ENCODE assay signal across 36 cellular contexts in the genomic region with DNA sequence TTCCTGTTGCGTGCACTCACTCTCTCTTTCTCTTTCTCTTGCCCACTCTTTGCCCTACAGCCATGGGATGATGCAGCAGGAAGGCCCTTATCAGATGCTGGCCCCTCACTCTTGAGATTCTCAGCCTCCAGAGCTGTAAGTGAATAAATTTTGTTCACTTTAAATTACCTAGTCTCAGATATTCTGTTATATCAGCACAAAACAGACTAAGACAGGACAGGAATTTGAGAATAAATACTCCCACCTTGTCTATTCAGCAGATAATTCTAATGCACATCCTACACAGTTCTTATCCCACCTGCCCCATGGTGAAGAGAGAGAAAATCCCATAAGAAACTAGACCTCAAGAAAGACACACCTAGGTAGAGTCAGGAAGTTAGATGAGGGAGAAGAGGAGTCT. TPM values are rescaled to one million over a fixed set of nuclear protein-coding genes. Genes with fewer than 3 reads are reported as not detected.
DNase-seq lines count a peak whose midpoint lies in the region; ATAC-seq, FAIRE-seq and TF ChIP-seq lines count a peak whose summit lies in the region.
"Had no signal": no experiment of that assay in that cellular context is flagged by ENCODE, and none has a peak within 500 bp of the region (broad histone marks: within the 10 kb centered on the region; RNA-seq: fewer than 3 reads in every experiment).

No MANE protein-coding gene starts in this region.

- no TSS peak for BruUV-seq in HepG2 (replicated peaks; lab: Mats Ljungman, UMichigan)
- BruUV-seq in IMR-90 (replicated peaks; lab: Mats Ljungman, UMichigan): no TSS peak
- BruUV-seq in K562 (replicated peaks; lab: Mats Ljungman, UMichigan): no TSS peak

- no peak overlapping the region for H3K27ac Mint-ChIP-seq in immature natural killer cell
- H3K27ac Mint-ChIP-seq: B cell; CD14-positive monocyte; CD4-positive, alpha-beta memory T cell; CD4-positive, alpha-beta T cell; CD4-positive, CD25-positive, alpha-beta regulatory T cell; CD8-positive, alpha-beta memory T cell; CD8-positive, alpha-beta T cell had no signal

- no peak overlapping the region for H2AK5ac ChIP-seq in IMR-90 (ENCODE audit: low read depth, low read length)

- POLR2A ChIA-PET in HepG2 (lab: Yijun Ruan, JAX) (no interaction called here), A549 (lab: Yijun Ruan, JAX) (no interaction called here), IMR-90 (lab: Charles Lee; ENCODE audit: unreplicated experiment) (no interaction called here), K562 (lab: Yijun Ruan, JAX) (interaction anchor here (0.6 kb wide), 1 partner anchor 14 kb away, joined by 3 read pairs; no protein-coding TSS in a partner anchor)

- H3K36me3 ChIP-seq in HepG2 (replicated peaks in 1 of 2; ENCODE audit: control insufficient read depth in 1 of 2, insufficient read depth in 2 of 2, low read length in 2 of 2) (no peaks in the 10 kb centered on the region), right lobe of liver (no peaks in the 10 kb centered on the region), IMR-90 (ENCODE audit: control insufficient read depth, insufficient read depth, low read length) (no peaks in the 10 kb centered on the region), K562 (ENCODE audit: control insufficient read depth, insufficient read depth, low read length) (no peaks in the 10 kb centered on the region)
- H3K36me3 ChIP-seq: BE2C; BLaER1; BLaER1 treated with 17β-estradiol and CSF1 and Interleukin-3, amounts not matched to agents 10 nM and 100 nM had no signal

- intact Hi-C loops in HepG2 (cut with micrococcal nuclease; ENCODE audit: unreplicated experiment): no loop called here
- intact Hi-C loops in right lobe of liver (cut with DNase I): no loop called here
- intact Hi-C loops in IMR-90 (cut with micrococcal nuclease): no loop called here
- intact Hi-C loops in K562 (cut with micrococcal nuclease): no loop called here

- TF ChIP-seq POLR2A in HepG2 (IDR thresholded peaks at IDR 0.05; ENCODE audit: insufficient read depth in 1 of 2, low read depth in 2 of 2, low read length in 2 of 2) (no peak), right lobe of liver (IDR thresholded peaks at IDR 0.05) (no peak), A549 (IDR thresholded peaks at IDR 0.05; ENCODE audit: low read length) (no peak), IMR-90 (IDR thresholded peaks at IDR 0.05; ENCODE audit: low read depth, low read length) (no peak), K562 (conservative IDR thresholded peaks at IDR 0.05) (no peak)

- H2AFZ ChIP-seq in HepG2 (ENCODE audit: low read length): no peak overlapping the region
- no peak overlapping the region for H2AFZ ChIP-seq in IMR-90 (replicated peaks; ENCODE audit: low read length, poor library complexity)
- no peak overlapping the region for H2AFZ ChIP-seq in K562 (ENCODE audit: low read depth, low read length)

- H4K20me1 ChIP-seq in HepG2 (ENCODE audit: insufficient read depth, low read length) (no peaks in the 10 kb centered on the region), IMR-90 (ENCODE audit: insufficient read depth, low read length) (no peaks in the 10 kb centered on the region), K562 (replicated peaks; ENCODE audit: control insufficient read depth, insufficient read depth, low read length) (no peaks in the 10 kb centered on the region)
- H4K20me1 ChIP-seq: BLaER1; BLaER1 treated with 17β-estradiol and CSF1 and Interleukin-3, amounts not matched to agents 10 nM and 100 nM had no signal

- TF ChIP-seq RAD21 in HepG2 (CRISPR knock-in tag; IDR thresholded peaks at IDR 0.05) (no peak), A549 (conservative IDR thresholded peaks at IDR 0.05 in 1 of 2, IDR thresholded peaks at IDR 0.05 in 1 of 2) (no peak), IMR-90 (IDR thresholded peaks at IDR 0.05; ENCODE audit: low read length) (no peak), K562 (CRISPR knock-in tag; conservative IDR thresholded peaks at IDR 0.05 in 1 of 2, IDR thresholded peaks at IDR 0.05 in 1 of 2) (no peak)

- TF ChIP-seq EP300 in HepG2 (IDR thresholded peaks at IDR 0.05; ENCODE audit: low read depth in 2 of 2, low read length in 2 of 2) (no peak), HepG2 (CRISPR knock-in tag; IDR thresholded peaks at IDR 0.05; ENCODE audit: borderline replicate concordance) (no peak), A549 (IDR thresholded peaks at IDR 0.05) (no peak), K562 (IDR thresholded peaks at IDR 0.05; ENCODE audit: low read length) (no peak)

- no peaks in the 10 kb centered on the region for H3K4me1 ChIP-seq in HepG2 (ENCODE audit: insufficient read depth, low read length)
- no peaks in the 10 kb centered on the region for H3K4me1 ChIP-seq in right lobe of liver
- no peaks in the 10 kb centered on the region for H3K4me1 ChIP-seq in A549
- H3K4me1 ChIP-seq in IMR-90 (ENCODE audit: control insufficient read depth, insufficient read depth, low read length): no peaks in the 10 kb centered on the region
- H3K4me1 ChIP-seq in K562 (replicated peaks in 1 of 2; ENCODE audit: control insufficient read depth in 2 of 2, insufficient read depth in 2 of 2, low read length in 2 of 2): no peaks in the 10 kb centered on the region
- H3K4me1 ChIP-seq: BE2C; BLaER1; BLaER1 treated with 17β-estradiol and CSF1 and Interleukin-3, amounts not matched to agents 10 nM and 100 nM; Caco-2 had no signal

- H2BK15ac ChIP-seq in IMR-90 (ENCODE audit: low read depth, low read length): no peak overlapping the region

- H3K4ac ChIP-seq in IMR-90 (ENCODE audit: low read depth, low read length): no peak overlapping the region

- no peak overlapping the region for H3K23ac ChIP-seq in IMR-90 (ENCODE audit: low read depth, low read length)

- dilution Hi-C loops in IMR-90 (cut with HindIII; ENCODE audit: low sequenced_read_pairs, unreplicated experiment): no loop called here

- no peaks in the 10 kb centered on the region for H3K27me3 ChIP-seq in HepG2 (ENCODE audit: control insufficient read depth in 1 of 2, insufficient read depth in 2 of 2, low read length in 2 of 2)
- no peaks in the 10 kb centered on the region for H3K27me3 ChIP-seq in right lobe of liver
- H3K27me3 ChIP-seq in IMR-90 (ENCODE audit: control insufficient read depth, insufficient read depth, low read length): peaks cover 3% of the 10 kb centered on the region; the same call in 1 of the 2 replicates
- H3K27me3 ChIP-seq in K562 (ENCODE audit: control insufficient read depth in 2 of 2, insufficient read depth in 2 of 2, low read length in 2 of 2): no peaks in the 10 kb centered on the region; a peak in 1 of 5 replicates
- H3K27me3 ChIP-seq: BE2C; BLaER1; BLaER1 treated with 17β-estradiol and CSF1 and Interleukin-3, amounts not matched to agents 10 nM and 100 nM had no signal

- FAIRE-seq in HepG2 (lab: Jason Lieb, UNC) (no peak), A549 (lab: Jason Lieb, UNC) (no peak), K562 (lab: Jason Lieb, UNC) (no peak)
- FAIRE-seq: A204.1, D721Med had no signal

- H3K9me3 ChIP-seq in HepG2 (ENCODE audit: low read length) (no peaks in the 10 kb centered on the region), right lobe of liver (no peaks in the 10 kb centered on the region), A549 (no peaks in the 10 kb centered on the region), IMR-90 (ENCODE audit: control insufficient read depth, insufficient read depth, low read length) (no peaks in the 10 kb centered on the region), K562 (replicated peaks; ENCODE audit: control insufficient read depth, insufficient read depth, low read depth, low read length) (no peaks in the 10 kb centered on the region)
- H3K9me3 ChIP-seq: BE2C, BLaER1, Caco-2 had no signal

- no peaks in the 10 kb centered on the region for H3K9me1 ChIP-seq in IMR-90 (ENCODE audit: insufficient read depth, low read length)
- H3K9me1 ChIP-seq in K562 (ENCODE audit: control insufficient read depth, insufficient read depth, low read length): no peaks in the 10 kb centered on the region

- peaks cover 0 to 8% (median 5%) of the 10 kb centered on the region in 3 donors for H3K27me3 Mint-ChIP-seq in immature natural killer cell (ENCODE audit: low read depth in 3 of 3)

- H3K79me2 ChIP-seq in HepG2 (ENCODE audit: insufficient read depth, low read length) (no peaks in the 10 kb centered on the region), K562 (ENCODE audit: control insufficient read depth, insufficient read depth, low read length) (no peaks in the 10 kb centered on the region)

- no peak overlapping the region for H4K5ac ChIP-seq in IMR-90 (ENCODE audit: low read depth, low read length)

- no peak overlapping the region for H4K91ac ChIP-seq in IMR-90 (ENCODE audit: insufficient read depth, low read depth, low read length)

- H2BK5ac ChIP-seq in IMR-90 (ENCODE audit: low read depth, low read length, poor library complexity, severe bottlenecking): no peak overlapping the region

- H3K9ac ChIP-seq in HepG2 (ENCODE audit: insufficient read depth, low read depth, low read length) (no peak overlapping the region), IMR-90 (ENCODE audit: low read depth, low read length) (no peak overlapping the region), K562 (ENCODE audit: insufficient read depth in 1 of 2, low read depth in 2 of 2, low read length in 2 of 2) (no peak overlapping the region)
- H3K9ac ChIP-seq: BLaER1; BLaER1 treated with 17β-estradiol and CSF1 and Interleukin-3, amounts not matched to agents 10 nM and 100 nM had no signal

- no peak overlapping the region for H3K56ac ChIP-seq in IMR-90 (ENCODE audit: extremely low read depth, insufficient read depth, low read length)

- DNase-seq in HepG2 (ENCODE audit: low spot score) (no peak), right lobe of liver (no peak), A549 (ENCODE audit: low read depth in 1 of 2, low spot score in 1 of 2) (no peak), IMR-90 (no peak), K562 (ENCODE audit: extremely low read depth in 1 of 4, low spot score in 3 of 4) (no peak), KBM-7 (no peak), immature natural killer cell (no peak)
- no peak for DNase-seq in activated CD4-positive, alpha-beta T cell treated with anti-CD3 and anti-CD28 coated beads, Interleukin-2, amount 50 U/mL, for 48 hours
- DNase-seq: 8988T; ACHN; AML-193; BE2C; C1 segment of cervical spinal cord; Caco-2; Calu3; CD4-positive, alpha-beta memory T cell; CD4-positive, alpha-beta T cell; CD4-positive, CD25-positive, alpha-beta regulatory T cell; CD8-positive, alpha-beta memory T cell; CD8-positive, alpha-beta T cell; COR-L47; DMS 273 treated with DMSO at 0.1 percent for 48 hours; DMS153; DMS53; DMS79; DMS79 treated with DMSO at 0.1 percent for 48 hours; DND-41; EL had no signal

- CTCF ChIA-PET in HepG2 (lab: Yijun Ruan, JAX; ENCODE audit: low intra/inter-chr PET ratio, low total read pairs) (no interaction called here), A549 (lab: Yijun Ruan, JAX) (interaction anchor here (1.5 to 1.8 kb wide), 2 partner anchors 11 kb away, joined by 3 to 5 read pairs; no protein-coding TSS in a partner anchor), IMR-90 (lab: Yijun Ruan, JAX) (no interaction called here), K562 (lab: Yijun Ruan, JAX; ENCODE audit: low intra/inter-chr PET ratio) (no interaction called here)

- 58% methylated on average over 1 of the region's 1 CpG for WGBS in HepG2 (ENCODE audit: low lambda C conversion rate)
- WGBS in right lobe of liver (ENCODE audit: insufficient coverage, low coverage, low lambda C conversion rate, missing lambda C conversion rate): 100% methylated on average over 1 of the region's 1 CpG
- 95% methylated on average over 1 of the region's 1 CpG for WGBS in A549 (ENCODE audit: missing lambda C conversion rate)
- WGBS in IMR-90 (ENCODE audit: extremely low coverage in 2 of 2, insufficient read length in 1 of 2), 2 experiments: no CpG with 5 or more reads among the region's 1 CpG
- WGBS in K562 (ENCODE audit: insufficient coverage, low coverage, missing lambda C conversion rate): 71% methylated on average over 1 of the region's 1 CpG

- H3K27ac ChIP-seq in HepG2 (ENCODE audit: extremely low read length, insufficient read depth, low read length) (no peak overlapping the region), right lobe of liver (no peak overlapping the region), A549 (no peak overlapping the region), IMR-90 (ENCODE audit: insufficient read depth, low read length) (no peak overlapping the region), K562 (ENCODE audit: extremely low read depth, low read depth, low read length) (no peak overlapping the region)
- H3K27ac ChIP-seq: 22Rv1; BLaER1; BLaER1 treated with 17β-estradiol and CSF1 and Interleukin-3, amounts not matched to agents 10 nM and 100 nM; C4-2B had no signal

- H3K4me3 ChIP-seq in HepG2 (replicated peaks in 1 of 3; ENCODE audit: insufficient read depth in 1 of 3, low read depth in 2 of 3, low read length in 3 of 3): no peak overlapping the region
- no peak overlapping the region for H3K4me3 ChIP-seq in right lobe of liver
- no peak overlapping the region for H3K4me3 ChIP-seq in A549
- H3K4me3 ChIP-seq in IMR-90 (ENCODE audit: insufficient read depth, low read depth, low read length): no peak overlapping the region
- H3K4me3 ChIP-seq in K562: no peak overlapping the region
- H3K4me3 ChIP-seq: BLaER1; BLaER1 treated with 17β-estradiol and CSF1 and Interleukin-3, amounts not matched to agents 10 nM and 100 nM had no signal

- H3K14ac ChIP-seq in IMR-90 (replicated peaks; ENCODE audit: low read depth, low read length): no peak overlapping the region

- H3K4me1 Mint-ChIP-seq in immature natural killer cell: no peaks in the 10 kb centered on the region
- H3K4me1 Mint-ChIP-seq: B cell; CD4-positive, alpha-beta memory T cell; CD4-positive, CD25-positive, alpha-beta regulatory T cell; CD8-positive, alpha-beta memory T cell had no signal

- H2BK20ac ChIP-seq in IMR-90 (ENCODE audit: low read depth, low read length): no peak overlapping the region

- H3K79me1 ChIP-seq in IMR-90 (ENCODE audit: low read depth in 1 of 2, low read length in 2 of 2): no peaks in the 10 kb centered on the region

- no peak overlapping the region for H4K8ac ChIP-seq in IMR-90 (ENCODE audit: low read depth in 2 of 2, low read length in 2 of 2)

- no peaks in the 10 kb centered on the region for H3K36me3 Mint-ChIP-seq in immature natural killer cell
- H3K36me3 Mint-ChIP-seq: CD14-positive monocyte; CD4-positive, alpha-beta memory T cell; CD4-positive, CD25-positive, alpha-beta regulatory T cell; CD8-positive, alpha-beta memory T cell; CD8-positive, alpha-beta T cell had no signal

- no peaks in the 10 kb centered on the region for H3K9me3 Mint-ChIP-seq in immature natural killer cell
- H3K9me3 Mint-ChIP-seq: CD4-positive, alpha-beta memory T cell; CD4-positive, alpha-beta T cell; CD8-positive, alpha-beta memory T cell; CD8-positive, alpha-beta T cell had no signal

- H3K4me2 ChIP-seq in HepG2 (ENCODE audit: low read depth, low read length) (no peak overlapping the region), A549 (no peak overlapping the region), IMR-90 (ENCODE audit: low read depth, low read length) (no peak overlapping the region), K562 (ENCODE audit: insufficient read depth, low read length) (no peak overlapping the region)
- H3K4me2 ChIP-seq: BLaER1; BLaER1 treated with 17β-estradiol and CSF1 and Interleukin-3, amounts not matched to agents 10 nM and 100 nM had no signal

- ATAC-seq in HepG2: no peak
- ATAC-seq in right lobe of liver: no peak
- ATAC-seq in A549: no peak
- no peak for ATAC-seq in IMR-90 (ENCODE audit: low read depth)
- no peak for ATAC-seq in K562
- ATAC-seq: CD8-positive, alpha-beta T cell had no signal

- no peak overlapping the region for H3K18ac ChIP-seq in IMR-90 (ENCODE audit: low read depth, low read length)

- no peak overlapping the region for H2AK9ac ChIP-seq in IMR-90 (replicated peaks; ENCODE audit: low read depth, low read length, poor library complexity)

- TF ChIP-seq CTCF in HepG2 (CRISPR knock-in tag; IDR thresholded peaks at IDR 0.05): no peak
- no peak for TF ChIP-seq CTCF in right lobe of liver (IDR thresholded peaks at IDR 0.05)
- no peak for TF ChIP-seq CTCF in A549 (IDR thresholded peaks at IDR 0.05)
- TF ChIP-seq CTCF in IMR-90 (conservative IDR thresholded peaks at IDR 0.05; ENCODE audit: low read depth, low read length): no peak
- no peak for TF ChIP-seq CTCF in K562 (IDR thresholded peaks at IDR 0.05 in 2 of 3, conservative IDR thresholded peaks at IDR 0.05 in 1 of 3; ENCODE audit: insufficient read depth in 2 of 3, low read depth in 1 of 3, low read length in 3 of 3)

- in situ Hi-C loops in HepG2 (cut with HindIII; ENCODE audit: extremely low pct_ligation_motif_present, low pct_unique_long_range_greater_than_20kb): no loop called here
- in situ Hi-C loops in IMR-90 (cut with MboI; ENCODE audit: low sequenced_read_pairs): no loop called here
- in situ Hi-C loops in K562 (cut with MboI): no loop called here
- in situ Hi-C loops in KBM-7 (cut with MboI; ENCODE audit: low pct_unique_long_range_greater_than_20kb, low sequenced_read_pairs): no loop called here

- H3K4me3 Mint-ChIP-seq in immature natural killer cell: no peak overlapping the region
- H3K4me3 Mint-ChIP-seq: B cell; CD14-positive monocyte; CD4-positive, alpha-beta memory T cell; CD4-positive, alpha-beta T cell; CD4-positive, CD25-positive, alpha-beta regulatory T cell; CD8-positive, alpha-beta memory T cell; CD8-positive, alpha-beta T cell had no signal

- no peak overlapping the region for H2BK120ac ChIP-seq in IMR-90 (ENCODE audit: low read depth, low read length)

RNA-seq across cellular contexts. Expression of a gene that starts 25.8 kb away (rescaled TPM):
- 63.0 and 90.7 TPM in 2 replicates for total RNA-seq in HepG2 (2016; rRNA removed; fragmentation: Illumina TruSeq; extraction: Trizol)
- total RNA-seq in HepG2 (2016; cell fraction: cytosol; rRNA removed; fragmentation: Illumina TruSeq; extraction: Trizol; ENCODE audit: low read depth): 20.1 and 20.7 TPM in 2 replicates
- 61.4 and 87.9 TPM in 2 replicates for total RNA-seq in HepG2 (2016; cell fraction: insoluble cytoplasmic fraction; rRNA removed; fragmentation: Illumina TruSeq; extraction: Trizol)
- total RNA-seq in HepG2 (2016; cell fraction: membrane; rRNA removed; fragmentation: Illumina TruSeq; extraction: Trizol): 27.9 and 35.1 TPM in 2 replicates
- total RNA-seq in HepG2 (2016; cell fraction: nucleus; rRNA removed; fragmentation: Illumina TruSeq; extraction: Trizol): 81.7 and 85.9 TPM in 2 replicates
- polyA plus RNA-seq in HepG2 (2011; rRNA removed): 13.8 and 22.8 TPM in 2 replicates
- 5.6 and 8.4 TPM in 2 replicates for polyA plus RNA-seq in HepG2 (2011; cell fraction: cytosol; rRNA removed)
- polyA plus RNA-seq in HepG2 (2011; cell fraction: nucleus; rRNA removed): 11.7 and 14.1 TPM in 2 replicates
- polyA plus RNA-seq in HepG2 (2012): 22.9 and 29.9 TPM in 2 replicates
- 2.5 and 2.9 TPM in 2 replicates for polyA plus RNA-seq in HepG2 (2016; cell fraction: cytosol; fragmentation: Illumina TruSeq; extraction: Trizol; ENCODE audit: low read depth)
- polyA plus RNA-seq in HepG2 (2016; cell fraction: insoluble cytoplasmic fraction; fragmentation: Illumina TruSeq; extraction: Trizol; ENCODE audit: low read depth): 40.8 and 45.8 TPM in 2 replicates
- 5.2 and 7.8 TPM in 2 replicates for polyA plus RNA-seq in HepG2 (2016; cell fraction: membrane; fragmentation: Illumina TruSeq; extraction: Trizol; ENCODE audit: low read depth)
- 71.9 and 74.2 TPM in 2 replicates for polyA plus RNA-seq in HepG2 (2016; cell fraction: nucleus; fragmentation: Illumina TruSeq; extraction: Trizol; ENCODE audit: insufficient read depth, low read depth)
- 8.9 and 9.2 TPM in 2 replicates for polyA minus RNA-seq in HepG2 (2011; rRNA and poly(A)+ RNA removed; ENCODE audit: low replicate concordance)
- 31.6 and 36.1 TPM in 2 replicates for polyA minus RNA-seq in HepG2 (2011; cell fraction: cytosol; rRNA and poly(A)+ RNA removed)
- 92.2 and 121 TPM in 2 replicates for polyA minus RNA-seq in HepG2 (2011; cell fraction: nucleus; rRNA and poly(A)+ RNA removed)
- 1 to 10 TPM; 3.0 to 6.4 (median 4.7) TPM for total RNA-seq in right lobe of liver
- polyA plus RNA-seq in A549 (2011; rRNA removed): 20.5 and 27.9 TPM in 2 replicates
- 4.5 and 5.2 TPM in 2 replicates for polyA plus RNA-seq in A549 (2012; cell fraction: cytosol; rRNA removed)
- polyA plus RNA-seq in A549 (2012; cell fraction: nucleus; rRNA removed): 3.2 and 6.7 TPM in 2 replicates
- polyA plus RNA-seq in A549 (2017; fragmentation: RNase III; extraction: RNeasy Plus Mini Kit Qiagen cat#74134 plus additional on column Dnase treatment): 18.0 to 22.1 TPM (median 18.2 TPM) in 3 replicates
- polyA minus RNA-seq in A549 (2011; rRNA and poly(A)+ RNA removed): 8.0 and 11.5 TPM in 2 replicates
- total RNA-seq in IMR-90 (2012; rRNA removed): 19.4 and 41.1 TPM in 2 replicates
- 6.9 and 9.6 TPM in 2 replicates for polyA plus RNA-seq in IMR-90 (2012; rRNA removed)
- polyA plus RNA-seq in IMR-90 (2012; cell fraction: cytosol; rRNA removed): 0.59 and 1.5 TPM in 2 replicates
- 1.9 and 16.3 TPM in 2 replicates for polyA plus RNA-seq in IMR-90 (2012; cell fraction: nucleus; rRNA removed; ENCODE audit: low replicate concordance)
- 17.0 and 66.9 TPM in 2 replicates for total RNA-seq in K562 (2011; cell fraction: chromatin; rRNA removed; ENCODE audit: low replicate concordance)
- 10.3 and 14.1 TPM in 2 replicates for total RNA-seq in K562 (2011; cell fraction: nucleolus; rRNA removed)
- total RNA-seq in K562 (2011; cell fraction: nucleoplasm; rRNA removed): 27.8 and 43.4 TPM in 2 replicates
- 9.8 and 10.7 TPM in 2 replicates for total RNA-seq in K562 (2014; rRNA removed)
- 35.4 and 41.0 TPM in 2 replicates for total RNA-seq in K562 (2014; rRNA removed; fragmentation: Illumina TruSeq; extraction: Trizol)
- 24.7 and 25.4 TPM in 2 replicates for total RNA-seq in K562 (2015; rRNA removed; fragmentation: Illumina TruSeq; extraction: Trizol)
- total RNA-seq in K562 (2021): 24.2 and 25.8 TPM in 2 replicates
- polyA plus RNA-seq in K562 (2011; rRNA removed): 25.3 and 31.3 TPM in 2 replicates
- polyA plus RNA-seq in K562 (2011; cell fraction: cytosol; rRNA removed): 3.2 and 7.3 TPM in 2 replicates
- 9.6 and 12.7 TPM in 2 replicates for polyA plus RNA-seq in K562 (2011; cell fraction: nucleus; rRNA removed)
- 12.9 and 13.2 TPM in 2 replicates for polyA plus RNA-seq in K562 (2012)
- polyA plus RNA-seq in K562 (2014; fragmentation: Illumina TruSeq; extraction: Trizol): 18.1 and 20.4 TPM in 2 replicates
- polyA plus RNA-seq in K562 (2014; fragmentation: Nextera tagmentation; extraction: Ambion mirVana): 10 to 100 TPM; 20.2 to 53.5 TPM
- polyA plus RNA-seq in K562 (2014; rRNA removed): 13.6 and 14.7 TPM in 2 replicates
- 49.3 and 50.0 TPM in 2 replicates for polyA minus RNA-seq in K562 (2011; rRNA and poly(A)+ RNA removed)
- polyA minus RNA-seq in K562 (2011; cell fraction: cytosol; rRNA and poly(A)+ RNA removed): 17.1 and 23.4 TPM in 2 replicates
- polyA minus RNA-seq in K562 (2011; cell fraction: nucleus; rRNA and poly(A)+ RNA removed): 16.8 and 33.2 TPM in 2 replicates
- polyA plus RNA-seq in immature natural killer cell: 10 to 100 TPM in 2 of 3 donors, 1 to 10 TPM in 1; 8.2 to 18.2 (median 12.8) TPM
